In genomic region chr11:72224587-72225410, GRCh38 we compare ENCODE assay signal across 8 cellular contexts. TPM values are rescaled to one million over a fixed set of nuclear protein-coding genes. Genes with fewer than 3 reads are reported as not detected.
DNase-seq lines count a peak whose midpoint lies in the region; ATAC-seq and TF ChIP-seq lines count a peak whose summit lies in the region.

Gene INPPL1 (plus strand): TSS chr11:72224767. CDS start chr11:72224985, 218 bp downstream.

- peaks cover 3 to 35% (median 22%) of the 10 kb centered on the region in 4 donors for H3K4me1 Mint-ChIP-seq in CD4-positive, CD25-positive, alpha-beta regulatory T cell
- peaks cover 41% of the 10 kb centered on the region for H3K4me1 Mint-ChIP-seq in activated CD8-positive, alpha-beta T cell treated with anti-CD3 and anti-CD28 coated beads, Interleukin-2, amount 10 ng/mL, durations not matched to agents 7 days and 5 days (ENCODE audit: low read depth)

- peak within 1 kb of the TSS; percentile 95 to 100 (median 98) for H3K4me3 Mint-ChIP-seq in CD4-positive, CD25-positive, alpha-beta regulatory T cell
- peak within 1 kb of the TSS; percentile 95 for H3K4me3 Mint-ChIP-seq in activated CD8-positive, alpha-beta T cell treated with anti-CD3 and anti-CD28 coated beads, Interleukin-2, amount 10 ng/mL, durations not matched to agents 7 days and 5 days

- TF ChIP-seq CTCF in epithelial cell of proximal tubule (conservative IDR thresholded peaks at IDR 0.05; ENCODE audit: low read depth, low read length), result no peak

- H3K36me3 Mint-ChIP-seq in CD4-positive, CD25-positive, alpha-beta regulatory T cell, result peaks cover 3% of the 10 kb centered on the region
- H3K36me3 Mint-ChIP-seq in activated CD8-positive, alpha-beta T cell treated with anti-CD3 and anti-CD28 coated beads, Interleukin-2, amount 10 ng/mL, durations not matched to agents 7 days and 5 days (ENCODE audit: low read depth), result peaks cover 12% of the 10 kb centered on the region

- H3K27ac Mint-ChIP-seq in CD4-positive, CD25-positive, alpha-beta regulatory T cell, result peak within 1 kb of the TSS; percentile 94 to 99 (median 97)
- peak within 1 kb of the TSS; percentile 94 for H3K27ac Mint-ChIP-seq in activated CD8-positive, alpha-beta T cell treated with anti-CD3 and anti-CD28 coated beads, Interleukin-2, amount 10 ng/mL, durations not matched to agents 7 days and 5 days

- H3K9ac ChIP-seq in mucosa of rectum (ENCODE audit: low read depth in 1 of 2, low read length in 2 of 2), result peak within 1 kb of the TSS; percentile 86 to 87

- peaks cover 27% of the 10 kb centered on the region for H3K4me1 ChIP-seq in CD4-positive, CD25-positive, alpha-beta regulatory T cell (ENCODE audit: control insufficient read depth, insufficient read depth, low read length, poor library complexity, severe bottlenecking)
- H3K4me1 ChIP-seq in mucosa of rectum (ENCODE audit: control insufficient read depth in 2 of 2, insufficient read depth in 2 of 2, low read length in 2 of 2), result peaks cover 14% of the 10 kb centered on the region in 2 donors

- H3K36me3 ChIP-seq in CD4-positive, CD25-positive, alpha-beta regulatory T cell (ENCODE audit: control insufficient read depth, insufficient read depth, low read length), result peaks cover 14% of the 10 kb centered on the region
- H3K36me3 ChIP-seq in mucosa of rectum (ENCODE audit: control insufficient read depth in 2 of 2, insufficient read depth in 2 of 2, low read length in 2 of 2), result peaks cover 17 to 19% of the 10 kb centered on the region in 2 donors

- peak within 1 kb of the TSS; percentile 78 for H3K4me3 ChIP-seq in CD4-positive, CD25-positive, alpha-beta regulatory T cell (ENCODE audit: low read depth, low read length)
- peak within 1 kb of the TSS; percentile 91 for H3K4me3 ChIP-seq in epithelial cell of proximal tubule (ENCODE audit: low read depth, low read length)
- H3K4me3 ChIP-seq in mucosa of rectum (ENCODE audit: low read length in 2 of 2), result peak within 1 kb of the TSS; percentile 78 to 87

- CTCF ChIA-PET in activated CD8-positive, alpha-beta T cell treated with anti-CD3 and anti-CD28 coated beads, Interleukin-2, amount 10 ng/mL, durations not matched to agents 7 days and 5 days (lab: Charles Lee), result interaction anchor here (1.5 to 3.1 kb wide), 2 partner anchors 13 to 200 kb away, joined by 3 to 21 read pairs; no protein-coding TSS in a partner anchor

- no peaks in the 10 kb centered on the region for H3K27me3 ChIP-seq in CD4-positive, CD25-positive, alpha-beta regulatory T cell (ENCODE audit: control insufficient read depth, insufficient read depth, low read length)
- H3K27me3 ChIP-seq in mucosa of rectum (ENCODE audit: control insufficient read depth in 2 of 2, insufficient read depth in 2 of 2, low read length in 2 of 2), result no peaks in the 10 kb centered on the region

- no peaks in the 10 kb centered on the region for H3K9me3 ChIP-seq in CD4-positive, CD25-positive, alpha-beta regulatory T cell (ENCODE audit: control insufficient read depth in 2 of 2, low read length in 2 of 2)
- H3K9me3 ChIP-seq in mucosa of rectum (ENCODE audit: control insufficient read depth in 2 of 2, low read length in 2 of 2), result no peaks in the 10 kb centered on the region

- no peaks in the 10 kb centered on the region for H3K27me3 Mint-ChIP-seq in CD4-positive, CD25-positive, alpha-beta regulatory T cell
- no peaks in the 10 kb centered on the region for H3K27me3 Mint-ChIP-seq in activated CD8-positive, alpha-beta T cell treated with anti-CD3 and anti-CD28 coated beads, Interleukin-2, amount 10 ng/mL, durations not matched to agents 7 days and 5 days (ENCODE audit: low read depth)

- no peak for ATAC-seq in CD4-positive, CD25-positive, alpha-beta regulatory T cell (ENCODE audit: low read depth in 2 of 2)
- ATAC-seq in activated CD8-positive, alpha-beta T cell treated with anti-CD3 and anti-CD28 coated beads, Interleukin-2, amount 10 ng/mL, durations not matched to agents 7 days and 5 days, result peak; percentile 8
- no peak for ATAC-seq in GM21717 (IDR thresholded peaks at IDR 0.05; ENCODE audit: unreplicated experiment)

- POLR2A ChIA-PET in activated CD8-positive, alpha-beta T cell treated with anti-CD3 and anti-CD28 coated beads, Interleukin-2, amount 10 ng/mL, durations not matched to agents 7 days and 5 days (lab: Charles Lee), result interaction anchor here (0.6 to 1.2 kb wide), 4 partner anchors 16 to 117 kb away, joined by 3 to 4 read pairs (median 3); no protein-coding TSS in a partner anchor

- H3K9me3 Mint-ChIP-seq in CD4-positive, CD25-positive, alpha-beta regulatory T cell, result no peaks in the 10 kb centered on the region
- H3K9me3 Mint-ChIP-seq in activated CD8-positive, alpha-beta T cell treated with anti-CD3 and anti-CD28 coated beads, Interleukin-2, amount 10 ng/mL, durations not matched to agents 7 days and 5 days (ENCODE audit: insufficient read depth), result no peaks in the 10 kb centered on the region

- H3K27ac ChIP-seq in CD4-positive, CD25-positive, alpha-beta regulatory T cell (ENCODE audit: insufficient read depth, low read length, poor library complexity, severe bottlenecking), result peak within 1 kb of the TSS; percentile 86
- H3K27ac ChIP-seq in mucosa of rectum (ENCODE audit: low read depth in 2 of 2, low read length in 2 of 2) (peak within 1 kb of the TSS; percentile 94 to 95), temporal lobe (ENCODE audit: low read depth, low read length) (peak within 1 kb of the TSS; percentile 78)

- peak; percentile 15 to 44 (median 30) for DNase-seq in CD4-positive, CD25-positive, alpha-beta regulatory T cell
- DNase-seq in HT-29 (ENCODE audit: low spot score) (peak; percentile 47), epithelial cell of proximal tubule (ENCODE audit: low read depth) (no peak), LoVo (ENCODE audit: low spot score) (no peak)
- DNase-seq in activated CD8-positive, alpha-beta T cell treated with anti-CD3 and anti-CD28 coated beads, Interleukin-2, amount 10 ng/mL, durations not matched to agents 7 days and 5 days, result peak; percentile 50

RNA-seq across cellular contexts. Expression of gene INPPL1, which starts in this region (rescaled TPM):
- total RNA-seq in CD4-positive, CD25-positive, alpha-beta regulatory T cell, result 101 TPM
- 1 to 10 TPM; 3.6 to 4.5 (median 4.2) TPM for polyA plus RNA-seq in CD4-positive, CD25-positive, alpha-beta regulatory T cell
- 97.2 and 133 TPM in 2 replicates for total RNA-seq in HT-29 (2014; rRNA removed; shearing (Covaris generic))
- total RNA-seq in activated CD8-positive, alpha-beta T cell treated with anti-CD3 and anti-CD28 coated beads, Interleukin-2, amount 10 ng/mL, durations not matched to agents 7 days and 5 days, result 100 to 1,000 TPM; 141 to 147 TPM
- total RNA-seq in epithelial cell of proximal tubule (66.5 and 73.2 TPM in 2 replicates), temporal lobe (12.8 TPM)

Comparison
In these comparisons a context has a peak if more than half of its experiments do, and no peak if none do; other contexts are left out.
1. DNase-seq: peak in CD4-positive, CD25-positive, alpha-beta regulatory T cell (3 of 3), HT-29 (single experiment) and activated CD8-positive, alpha-beta T cell treated with anti-CD3 and anti-CD28 coated beads, Interleukin-2, amount 10 ng/mL, durations not matched to agents 7 days and 5 days (single experiment); none in epithelial cell of proximal tubule (single experiment) and LoVo (single experiment).
2. Peak in every context shown above with its lines, with median percentiles within 50 percentile points of each other: H3K27ac ChIP-seq and H3K4me3 ChIP-seq.